ENCODE assay signal across 42 cellular contexts in genomic region chr7:327305-327931, GRCh38. TPM values are rescaled to one million over a fixed set of nuclear protein-coding genes. Genes with fewer than 3 reads are reported as not detected.
DNase-seq lines count a peak whose midpoint lies in the region; ATAC-seq, FAIRE-seq and TF ChIP-seq lines count a peak whose summit lies in the region.
"Had no signal": no experiment of that assay in that cellular context is flagged by ENCODE, and none has a peak within 500 bp of the region (broad histone marks: within the 10 kb centered on the region; RNA-seq: fewer than 3 reads in every experiment).

No MANE protein-coding gene starts in this region.

- H3K4me3 ChIP-seq in right cardiac atrium (ENCODE audit: low read length) (no peak overlapping the region), kidney (ENCODE audit: low read length in 2 of 2) (no peak overlapping the region), muscle layer of duodenum (ENCODE audit: low read depth in 1 of 2, low read length in 2 of 2) (no peak overlapping the region), gastrocnemius medialis (no peak overlapping the region), ovary (no peak overlapping the region)
- H3K4me3 ChIP-seq: ascending aorta, cardiac muscle cell, heart left ventricle, MG63, SK-N-MC, smooth muscle cell, uterus had no signal

- no peak for FAIRE-seq in kidney (lab: Jason Lieb, UNC)
- FAIRE-seq: GM19239 had no signal

- ATAC-seq in Right ventricle myocardium inferior (no peak), right cardiac atrium (no peak), GM21529 (IDR thresholded peaks at IDR 0.05; ENCODE audit: unreplicated experiment) (no peak), gastrocnemius medialis (no peak)
- ATAC-seq: activated CD8-positive, alpha-beta memory T cell treated with anti-CD3 and anti-CD28 coated beads, Interleukin-2, amount 10 ng/mL, durations not matched to agents 7 days and 5 days; activated T-cell treated with anti-CD3 and anti-CD28 coated beads, Interleukin-2, amount 50 U/mL, for 4 hours; naive thymus-derived CD8-positive, alpha-beta T cell had no signal

- no peak overlapping the region for H3K4me3 Mint-ChIP-seq in type B pancreatic cell
- H3K4me3 Mint-ChIP-seq: activated CD8-positive, alpha-beta memory T cell treated with anti-CD3 and anti-CD28 coated beads, Interleukin-2, amount 10 ng/mL, durations not matched to agents 7 days and 5 days; activated T-cell treated with anti-CD3 and anti-CD28 coated beads, Interleukin-2, amount 50 U/mL, for 4 hours; naive thymus-derived CD8-positive, alpha-beta T cell had no signal

- WGBS in right cardiac atrium, result 82% methylated on average over 29 of the region's 29 CpGs
- WGBS in ovary, 3 donors, result 65 to 82% (median 70%) methylated on average over 29 of the region's 29 CpGs

- peak overlapping the region; percentile 69 for H3K27ac Mint-ChIP-seq in type B pancreatic cell
- H3K27ac Mint-ChIP-seq: activated CD8-positive, alpha-beta memory T cell treated with anti-CD3 and anti-CD28 coated beads, Interleukin-2, amount 10 ng/mL, durations not matched to agents 7 days and 5 days had no signal

- H3K4me1 ChIP-seq in right cardiac atrium (ENCODE audit: control insufficient read depth, insufficient read depth, low read length), result no peaks in the 10 kb centered on the region
- peaks cover 18% of the 10 kb centered on the region in 2 donors for H3K4me1 ChIP-seq in kidney (ENCODE audit: control insufficient read depth in 1 of 2, insufficient read depth in 1 of 2, low read depth in 1 of 2, low read length in 2 of 2)
- peaks cover 0 to 3% of the 10 kb centered on the region in 2 donors for H3K4me1 ChIP-seq in muscle layer of duodenum (ENCODE audit: control insufficient read depth in 1 of 2, insufficient read depth in 2 of 2, low read length in 2 of 2)
- H3K4me1 ChIP-seq in gastrocnemius medialis, result no peaks in the 10 kb centered on the region
- peaks cover under 1% of the 10 kb centered on the region for H3K4me1 ChIP-seq in ovary (ENCODE audit: insufficient read depth)

- H3K9me3 ChIP-seq in right cardiac atrium (ENCODE audit: control insufficient read depth, low read length), result no peaks in the 10 kb centered on the region
- H3K9me3 ChIP-seq in kidney (ENCODE audit: control insufficient read depth in 1 of 2, low read length in 2 of 2), result peaks cover 0 to 5% of the 10 kb centered on the region in 2 donors
- peaks cover 4 to 6% of the 10 kb centered on the region in 2 donors for H3K9me3 ChIP-seq in muscle layer of duodenum (ENCODE audit: control insufficient read depth in 1 of 2, low read length in 2 of 2)
- no peaks in the 10 kb centered on the region for H3K9me3 ChIP-seq in gastrocnemius medialis
- H3K9me3 ChIP-seq in ovary, result no peaks in the 10 kb centered on the region
- H3K9me3 ChIP-seq: MG63, uterus had no signal

- intact Hi-C loops in Right ventricle myocardium inferior (cut with DNase I) (loop anchor here (10.0 kb wide), 1 partner anchor 547 kb away; the partner anchor contains the start of gene GET4), right cardiac atrium (cut with DNase I) (loop anchor here in 2 of 4 donors (10.0 kb wide), 3 partner anchors 307 to 547 kb away; partner anchors contain the start of gene GET4 (in 1 of the 2)), kidney (cut with DNase I) (loop anchor here (5.0 to 10.0 kb wide), 2 partner anchors 307 to 440 kb away; no protein-coding TSS in a partner anchor), gastrocnemius medialis (cut with DNase I; ENCODE audit: low total_unique reads) (loop anchor here (10.0 kb wide), 1 partner anchor 547 kb away; the partner anchor contains the start of gene GET4), ovary (cut with DNase I) (loop anchor here in 1 of 4 donors (10.0 kb wide), 2 partner anchors 557 to 857 kb away; no protein-coding TSS in a partner anchor)

- H3K27me3 Mint-ChIP-seq in type B pancreatic cell, result peaks cover 17% of the 10 kb centered on the region

- TF ChIP-seq POLR2A in gastrocnemius medialis (IDR thresholded peaks at IDR 0.05) (no peak), ovary (IDR thresholded peaks at IDR 0.05) (no peak)

- in situ Hi-C loops in gastrocnemius medialis (cut with MboI; ENCODE audit: low sequenced_read_pairs in 4 of 4), result loop anchor here in 2 of 4 donors (10.0 kb wide), 2 partner anchors 407 to 447 kb away; no protein-coding TSS in a partner anchor

- H3K9me3 Mint-ChIP-seq in type B pancreatic cell, result no peaks in the 10 kb centered on the region
- H3K9me3 Mint-ChIP-seq: activated T-cell treated with anti-CD3 and anti-CD28 coated beads, Interleukin-2, amount 50 U/mL, for 4 hours had no signal

- H3K9ac ChIP-seq in kidney (ENCODE audit: low read length in 2 of 2), result peak overlapping the region in 1 of 2 donors; percentile 46
- H3K9ac ChIP-seq: KMS-11 had no signal

- H3K27ac ChIP-seq in right cardiac atrium (ENCODE audit: low read length) (no peak overlapping the region), kidney (ENCODE audit: low read depth in 2 of 2, low read length in 2 of 2) (peak overlapping the region; percentile 94 to 96), muscle layer of duodenum (ENCODE audit: low read length) (peak overlapping the region; percentile 2), gastrocnemius medialis (no peak overlapping the region), ovary (no peak overlapping the region)
- H3K27ac ChIP-seq: ascending aorta, C4-2B, cardiac muscle cell, heart left ventricle, HL-60, KMS-11, SK-N-MC, uterus had no signal

- H3K4me1 Mint-ChIP-seq in type B pancreatic cell (ENCODE audit: unreplicated experiment), result peaks cover 24% of the 10 kb centered on the region

- H3K36me3 ChIP-seq in kidney (ENCODE audit: control insufficient read depth in 1 of 2, insufficient read depth in 2 of 2, low read length in 2 of 2) (no peaks in the 10 kb centered on the region), muscle layer of duodenum (ENCODE audit: control insufficient read depth in 1 of 2, insufficient read depth in 2 of 2, low read length in 2 of 2) (no peaks in the 10 kb centered on the region), gastrocnemius medialis (no peaks in the 10 kb centered on the region), ovary (no peaks in the 10 kb centered on the region)
- H3K36me3 ChIP-seq: ascending aorta, cardiac muscle cell, heart left ventricle, MG63, uterus had no signal

- DNase-seq in Right ventricle myocardium inferior (ENCODE audit: missing footprints) (peak; percentile 50), right cardiac atrium (no peak), kidney (peak; percentile 76), type B pancreatic cell (ENCODE audit: extremely low spot score, unreplicated experiment) (no peak), gastrocnemius medialis (no peak), ovary (no peak)
- DNase-seq: 8988T; activated CD4-positive, alpha-beta T cell treated with anti-CD3 and anti-CD28 coated beads, Interleukin-2, amount 50 U/mL, for 1 hour; activated CD4-positive, CD25-positive, alpha-beta regulatory T cell; activated CD8-positive, alpha-beta memory T cell treated with anti-CD3 and anti-CD28 coated beads, Interleukin-2, amount 10 ng/mL, durations not matched to agents 7 days and 5 days; activated gamma-delta T cell; activated T-cell treated with anti-CD3 and anti-CD28 coated beads, Interleukin-2, amount 50 U/mL, for 4 hours; DND-41; mesendoderm; MG63; NCI-H1105 treated with DMSO at 0.1 percent for 48 hours; NCI-H187 treated with DMSO at 0.1 percent for 48 hours; NCI-H2171; NCI-H510A; occipital lobe; retina; stimulated activated CD4-positive, alpha-beta T cell treated with anti-CD3 and anti-CD28 coated beads, Interleukin-1b, Interleukin-23, amount 100 ng/mL, for 48 hours; stimulated activated naive CD4-positive, alpha-beta T cell treated with Interleukin-2 at 50 U/mL for 16 hours; T-helper 1 cell; uterus had no signal

- H3K27me3 ChIP-seq in right cardiac atrium (ENCODE audit: control insufficient read depth, insufficient read depth), result no peaks in the 10 kb centered on the region
- no peaks in the 10 kb centered on the region for H3K27me3 ChIP-seq in muscle layer of duodenum (ENCODE audit: low read depth, low read length)
- H3K27me3 ChIP-seq in gastrocnemius medialis, result no peaks in the 10 kb centered on the region
- no peaks in the 10 kb centered on the region for H3K27me3 ChIP-seq in ovary
- H3K27me3 ChIP-seq: ascending aorta, MG63, uterus had no signal

- no peaks in the 10 kb centered on the region for H3K36me3 Mint-ChIP-seq in type B pancreatic cell
- H3K36me3 Mint-ChIP-seq: activated CD8-positive, alpha-beta memory T cell treated with anti-CD3 and anti-CD28 coated beads, Interleukin-2, amount 10 ng/mL, durations not matched to agents 7 days and 5 days; naive thymus-derived CD8-positive, alpha-beta T cell had no signal

- TF ChIP-seq EP300 in ovary (IDR thresholded peaks at IDR 0.05), result no peak

- TF ChIP-seq CTCF in kidney (IDR thresholded peaks at IDR 0.05; ENCODE audit: borderline replicate concordance, extremely low read depth, insufficient read depth) (no peak), type B pancreatic cell (conservative IDR thresholded peaks at IDR 0.05) (no peak), gastrocnemius medialis (IDR thresholded peaks at IDR 0.05 in 4 of 5, conservative IDR thresholded peaks at IDR 0.05 in 1 of 5) (no peak), ovary (IDR thresholded peaks at IDR 0.05) (no peak)

RNA-seq across cellular contexts. Expression of gene FOXL3, which starts 37.4 kb away (rescaled TPM):
- total RNA-seq in Right ventricle myocardium inferior, result not detected
- not detected for total RNA-seq in right cardiac atrium
- not detected for polyA plus RNA-seq in right cardiac atrium
- not detected for total RNA-seq in kidney
- not detected for polyA plus RNA-seq in kidney (ENCODE audit: insufficient read depth, low read depth, low replicate concordance)
- total RNA-seq in type B pancreatic cell (ENCODE audit: low replicate concordance), result not detected in 2 replicates
- total RNA-seq in gastrocnemius medialis, result not detected
- total RNA-seq in ovary, result not detected
- polyA plus RNA-seq in ovary, result not detected
- total RNA-seq: activated CD8-positive, alpha-beta memory T cell treated with anti-CD3 and anti-CD28 coated beads, Interleukin-2, amount 10 ng/mL, durations not matched to agents 7 days and 5 days; activated T-cell treated with anti-CD3 and anti-CD28 coated beads, Interleukin-2, amount 50 U/mL, for 4 hours; ascending aorta; Calu3; cardiac muscle cell; H4; heart left ventricle; naive thymus-derived CD8-positive, alpha-beta T cell; occipital lobe; RPMI7951; smooth muscle cell; temporal lobe; uterus had no signal
- polyA plus RNA-seq: cardiac muscle cell; esophagus; heart left ventricle; naive thymus-derived CD8-positive, alpha-beta T cell; smooth muscle cell had no signal

Comparison
In these comparisons a context has a peak if more than half of its experiments do, and no peak if none do; other contexts are left out.
1. DNase-seq: peak in Right ventricle myocardium inferior (single experiment) and kidney (single experiment); none in right cardiac atrium (0 of 3), type B pancreatic cell (single experiment), gastrocnemius medialis (0 of 2) and ovary (0 of 5).
2. H3K27ac ChIP-seq: peak in kidney (2 of 2) and muscle layer of duodenum (single experiment); none in right cardiac atrium (single experiment), gastrocnemius medialis (0 of 4) and ovary (0 of 2).